27 cellular contexts compared by ENCODE assay signal in genomic region chr1:125087247-125087646, GRCh38.
"Had no signal": no experiment of that assay in that cellular context is flagged by ENCODE, and none has a peak within 500 bp of the region (broad histone marks: within the 10 kb centered on the region; RNA-seq: fewer than 3 reads in every experiment).

No MANE protein-coding gene starts in this region.

- H3K79me2 ChIP-seq: hepatocyte had no signal

- H2AFZ ChIP-seq: hepatocyte had no signal

- H3K27ac ChIP-seq: coronary artery, esophagus muscularis mucosa, foreskin keratinocyte, gastroesophageal sphincter, heart left ventricle, hepatocyte, left ventricle myocardium inferior, lower lobe of right lung, ovary, skin epidermis, suprapubic skin, thyroid gland had no signal

- FAIRE-seq: endothelial cell of umbilical vein had no signal

- H3K9me3 ChIP-seq: suprapubic skin, thyroid gland had no signal

- ATAC-seq: foreskin keratinocyte; gastroesophageal sphincter; heart left ventricle; left colon; lower lobe of right lung; naive thymus-derived CD8-positive, alpha-beta T cell; stimulated activated naive CD8-positive, alpha-beta T cell treated with anti-CD3 and anti-CD28 coated beads, Interleukin-15, amount 100 ng/mL, for 72 hours had no signal

- H3K27me3 ChIP-seq: foreskin keratinocyte, hepatocyte, ovary, thyroid gland had no signal

- DNase-seq: dermis blood vessel endothelial cell; effector memory CD4-positive, alpha-beta T cell; foreskin keratinocyte; kidney glomerular epithelial cell; left colon; left ventricle myocardium inferior; lower lobe of right lung; naive thymus-derived CD8-positive, alpha-beta T cell; nephron progenitor cell; nucleus accumbens; retina; stimulated activated CD4-positive, alpha-beta T cell treated with anti-CD3 and anti-CD28 coated beads, Interleukin-1b, Interleukin-23, amount 100 ng/mL, for 48 hours; stimulated activated CD4-positive, alpha-beta T cell treated with anti-CD3 and anti-CD28 coated beads, Interleukin-4, amount 100 ng/mL, for 1 hour; stimulated activated CD8-positive, alpha-beta memory T cell treated with anti-CD3 and anti-CD28 coated beads, Interleukin-4, amount 100 ng/mL, for 48 hours; stimulated activated naive CD4-positive, alpha-beta T cell; stimulated activated naive CD8-positive, alpha-beta T cell treated with anti-CD3 and anti-CD28 coated beads, Interleukin-15, amount 100 ng/mL, for 72 hours; thyroid gland; trophoblast cell had no signal

- H3K36me3 ChIP-seq: esophagus muscularis mucosa, gastroesophageal sphincter, heart left ventricle, left ventricle myocardium inferior, lower lobe of right lung, ovary, suprapubic skin, thyroid gland had no signal

- H3K4me2 ChIP-seq: hepatocyte had no signal

- H3K4me3 ChIP-seq: coronary artery, esophagus muscularis mucosa, gastroesophageal sphincter, heart left ventricle, hepatocyte, left ventricle myocardium inferior, lower lobe of right lung, ovary, skin epidermis, suprapubic skin, thyroid gland had no signal

- H3K4me1 ChIP-seq: esophagus muscularis mucosa, foreskin keratinocyte, gastroesophageal sphincter, heart left ventricle, left ventricle myocardium inferior, lower lobe of right lung, suprapubic skin, thyroid gland had no signal
